27 cellular contexts compared by ENCODE assay signal in the genomic region with DNA sequence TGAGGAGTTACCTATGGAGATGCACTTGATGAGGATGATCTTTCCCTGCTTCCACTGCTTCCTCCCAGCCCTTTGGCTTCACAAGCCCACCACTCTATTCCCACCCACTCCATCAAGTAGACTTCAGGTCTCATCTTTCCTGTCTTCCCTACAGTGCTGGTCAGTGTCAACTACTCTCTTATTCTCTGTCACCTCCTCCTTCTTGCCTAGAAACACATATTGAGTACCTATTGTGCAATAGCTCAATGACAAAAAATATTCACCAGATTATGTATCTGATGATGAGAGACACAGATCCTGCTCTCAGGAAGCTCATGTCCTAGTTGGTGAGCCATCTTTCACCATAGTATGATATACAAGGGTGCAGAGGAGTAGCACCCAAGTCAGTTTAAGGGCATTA.
DNase-seq lines count a peak whose midpoint lies in the region; ATAC-seq, FAIRE-seq and TF ChIP-seq lines count a peak whose summit lies in the region.
"Had no signal": no experiment of that assay in that cellular context is flagged by ENCODE, and none has a peak within 500 bp of the region (broad histone marks: within the 10 kb centered on the region; RNA-seq: fewer than 3 reads in every experiment).

No MANE protein-coding gene starts in this region.

- H3K4me3 ChIP-seq in A549: no peak overlapping the region
- H3K4me3 ChIP-seq in IMR-90 (ENCODE audit: insufficient read depth, low read depth, low read length): no peak overlapping the region
- H3K4me3 ChIP-seq in coronary artery: no peak overlapping the region
- H3K4me3 ChIP-seq in osteoblast (ENCODE audit: insufficient read depth, low read length): no peak overlapping the region
- no peak overlapping the region for H3K4me3 ChIP-seq in CD8-positive, alpha-beta memory T cell (ENCODE audit: low read length)
- H3K4me3 ChIP-seq: BLaER1 treated with 17β-estradiol and CSF1 and Interleukin-3, amounts not matched to agents 10 nM and 100 nM; GM12878 had no signal

- TF ChIP-seq RAD21 in A549 (conservative IDR thresholded peaks at IDR 0.05 in 1 of 2, IDR thresholded peaks at IDR 0.05 in 1 of 2) (no peak), IMR-90 (IDR thresholded peaks at IDR 0.05; ENCODE audit: low read length) (no peak)

- POLR2A ChIA-PET in A549 (lab: Yijun Ruan, JAX) (no interaction called here), IMR-90 (lab: Charles Lee; ENCODE audit: unreplicated experiment) (no interaction called here)
- POLR2A ChIA-PET in CD8-positive, alpha-beta memory T cell (lab: Charles Lee): no interaction called here

- H3K23ac ChIP-seq in IMR-90 (ENCODE audit: low read depth, low read length): no peak overlapping the region

- H3K36me3 ChIP-seq in IMR-90 (ENCODE audit: control insufficient read depth, insufficient read depth, low read length) (no peaks in the 10 kb centered on the region), osteoblast (ENCODE audit: insufficient read depth, low read length) (no peaks in the 10 kb centered on the region)
- H3K36me3 ChIP-seq in CD8-positive, alpha-beta memory T cell (ENCODE audit: insufficient read depth, low read length): no peaks in the 10 kb centered on the region
- H3K36me3 ChIP-seq: BLaER1 treated with 17β-estradiol and CSF1 and Interleukin-3, amounts not matched to agents 10 nM and 100 nM had no signal

- H2AK9ac ChIP-seq in IMR-90 (replicated peaks; ENCODE audit: low read depth, low read length, poor library complexity): no peak overlapping the region

- no peak overlapping the region for H3K56ac ChIP-seq in IMR-90 (ENCODE audit: extremely low read depth, insufficient read depth, low read length)

- in situ Hi-C loops in IMR-90 (cut with MboI; ENCODE audit: low sequenced_read_pairs): no loop called here

- DNase-seq in A549 (ENCODE audit: low read depth in 1 of 2, low spot score in 1 of 2): no peak
- no peak for DNase-seq in IMR-90
- DNase-seq in coronary artery (ENCODE audit: low spot score): peak; percentile 8
- peak; percentile 50 for DNase-seq in osteoblast (ENCODE audit: insufficient read length, low spot score, missing footprints)
- no peak for DNase-seq in CD8-positive, alpha-beta memory T cell
- DNase-seq: 8988T; AML-193; CD4-positive, alpha-beta T cell; CD8-positive, alpha-beta T cell; COR-L47; DMS 273 treated with DMSO at 0.1 percent for 48 hours; DMS153; DMS53; DMS79; DND-41; EL; GDM1 had no signal

- no peak overlapping the region for H3K27ac ChIP-seq in A549
- no peak overlapping the region for H3K27ac ChIP-seq in IMR-90 (ENCODE audit: insufficient read depth, low read length)
- no peak overlapping the region for H3K27ac ChIP-seq in coronary artery
- no peak overlapping the region for H3K27ac ChIP-seq in osteoblast (ENCODE audit: low read depth, low read length)
- H3K27ac ChIP-seq in CD8-positive, alpha-beta memory T cell (ENCODE audit: low read depth, low read length): no peak overlapping the region
- H3K27ac ChIP-seq: BLaER1 treated with 17β-estradiol and CSF1 and Interleukin-3, amounts not matched to agents 10 nM and 100 nM; C4-2B had no signal

- no peak for TF ChIP-seq CTCF in A549 (IDR thresholded peaks at IDR 0.05)
- TF ChIP-seq CTCF in IMR-90 (conservative IDR thresholded peaks at IDR 0.05; ENCODE audit: low read depth, low read length): no peak
- TF ChIP-seq CTCF in coronary artery (IDR thresholded peaks at IDR 0.05): no peak
- TF ChIP-seq CTCF in osteoblast (IDR thresholded peaks at IDR 0.05; ENCODE audit: extremely low read depth, low read depth, low read length): no peak

- H3K18ac ChIP-seq in IMR-90 (ENCODE audit: low read depth, low read length): no peak overlapping the region

- H3K9me3 Mint-ChIP-seq in CD8-positive, alpha-beta memory T cell: peaks cover 0 to 7% (median 0%) of the 10 kb centered on the region in 5 donors
- H3K9me3 Mint-ChIP-seq: CD4-positive, alpha-beta T cell; CD8-positive, alpha-beta T cell had no signal

- no peaks in the 10 kb centered on the region for H3K9me1 ChIP-seq in IMR-90 (ENCODE audit: insufficient read depth, low read length)

- ATAC-seq in A549: no peak
- no peak for ATAC-seq in IMR-90 (ENCODE audit: low read depth)
- ATAC-seq in HG03442 (IDR thresholded peaks at IDR 0.05; ENCODE audit: unreplicated experiment): no peak
- no peak for ATAC-seq in GM18907 (IDR thresholded peaks at IDR 0.05; ENCODE audit: unreplicated experiment)
- ATAC-seq: CD8-positive, alpha-beta T cell; GM12878 had no signal

- H4K91ac ChIP-seq in IMR-90 (ENCODE audit: insufficient read depth, low read depth, low read length): no peak overlapping the region

- H3K4me1 ChIP-seq in A549 (no peaks in the 10 kb centered on the region), IMR-90 (ENCODE audit: control insufficient read depth, insufficient read depth, low read length) (no peaks in the 10 kb centered on the region), osteoblast (ENCODE audit: insufficient read depth, low read length) (no peaks in the 10 kb centered on the region)
- no peaks in the 10 kb centered on the region for H3K4me1 ChIP-seq in CD8-positive, alpha-beta memory T cell (ENCODE audit: insufficient read depth, low read length)

- H2AK5ac ChIP-seq in IMR-90 (ENCODE audit: low read depth, low read length): no peak overlapping the region

- H3K4me2 ChIP-seq in A549: no peak overlapping the region
- H3K4me2 ChIP-seq in IMR-90 (ENCODE audit: low read depth, low read length): no peak overlapping the region
- no peak overlapping the region for H3K4me2 ChIP-seq in osteoblast (ENCODE audit: insufficient read depth, low read length)

- no peak overlapping the region for H2BK20ac ChIP-seq in IMR-90 (ENCODE audit: low read depth, low read length)

- H3K36me3 Mint-ChIP-seq in CD8-positive, alpha-beta memory T cell: no peaks in the 10 kb centered on the region
- H3K36me3 Mint-ChIP-seq: CD8-positive, alpha-beta T cell had no signal

- no peak overlapping the region for H2AFZ ChIP-seq in IMR-90 (replicated peaks; ENCODE audit: low read length, poor library complexity)
- H2AFZ ChIP-seq in osteoblast (ENCODE audit: low read length): no peak overlapping the region

- H3K14ac ChIP-seq in IMR-90 (replicated peaks; ENCODE audit: low read depth, low read length): no peak overlapping the region

- no peaks in the 10 kb centered on the region for H3K79me2 ChIP-seq in osteoblast (ENCODE audit: insufficient read depth, low read length)

- no peak for TF ChIP-seq EP300 in A549 (IDR thresholded peaks at IDR 0.05)

- H3K27me3 ChIP-seq in IMR-90 (ENCODE audit: control insufficient read depth, insufficient read depth, low read length) (no peaks in the 10 kb centered on the region; the same call in none of the 2 replicates), osteoblast (ENCODE audit: insufficient read depth, low read length) (peaks cover 37% of the 10 kb centered on the region)
- H3K27me3 ChIP-seq in CD8-positive, alpha-beta memory T cell (ENCODE audit: insufficient read depth, low read length, poor library complexity, severe bottlenecking): peaks cover 4% of the 10 kb centered on the region
- H3K27me3 ChIP-seq: BLaER1 treated with 17β-estradiol and CSF1 and Interleukin-3, amounts not matched to agents 10 nM and 100 nM had no signal

- no peak overlapping the region for H4K8ac ChIP-seq in IMR-90 (ENCODE audit: low read depth in 2 of 2, low read length in 2 of 2)

- CTCF ChIA-PET in A549 (lab: Yijun Ruan, JAX) (interaction anchor here (0.9 to 9.8 kb wide), 3 partner anchors 12 to 425 kb away, joined by 3 to 199 read pairs (median 3); no protein-coding TSS in a partner anchor), IMR-90 (lab: Yijun Ruan, JAX) (interaction anchor here (1.0 kb wide), 1 partner anchor 19 kb away, joined by 3 read pairs; no protein-coding TSS in a partner anchor)
- CTCF ChIA-PET in CD8-positive, alpha-beta memory T cell (lab: Charles Lee): interaction anchor here (0.6 kb wide), 1 partner anchor 19 kb away, joined by 3 read pairs; no protein-coding TSS in a partner anchor

- H2BK15ac ChIP-seq in IMR-90 (ENCODE audit: low read depth, low read length): no peak overlapping the region

- no peaks in the 10 kb centered on the region for H3K79me1 ChIP-seq in IMR-90 (ENCODE audit: low read depth in 1 of 2, low read length in 2 of 2)

- H3K4ac ChIP-seq in IMR-90 (ENCODE audit: low read depth, low read length): no peak overlapping the region

- H2BK5ac ChIP-seq in IMR-90 (ENCODE audit: low read depth, low read length, poor library complexity, severe bottlenecking): no peak overlapping the region

- H3K9ac ChIP-seq in IMR-90 (ENCODE audit: low read depth, low read length): no peak overlapping the region
- H3K9ac ChIP-seq: BLaER1 treated with 17β-estradiol and CSF1 and Interleukin-3, amounts not matched to agents 10 nM and 100 nM had no signal

- intact Hi-C loops in IMR-90 (cut with micrococcal nuclease): no loop called here

- TF ChIP-seq POLR2A in A549 (IDR thresholded peaks at IDR 0.05; ENCODE audit: low read length) (no peak), IMR-90 (IDR thresholded peaks at IDR 0.05; ENCODE audit: low read depth, low read length) (no peak)

- no peak overlapping the region for H3K4me3 Mint-ChIP-seq in CD8-positive, alpha-beta memory T cell
- H3K4me3 Mint-ChIP-seq: B cell; CD4-positive, alpha-beta T cell; CD8-positive, alpha-beta T cell had no signal

- H3K9me3 ChIP-seq in A549 (no peaks in the 10 kb centered on the region), IMR-90 (ENCODE audit: control insufficient read depth, insufficient read depth, low read length) (no peaks in the 10 kb centered on the region), osteoblast (ENCODE audit: low read depth, low read length) (no peaks in the 10 kb centered on the region)
- no peaks in the 10 kb centered on the region for H3K9me3 ChIP-seq in CD8-positive, alpha-beta memory T cell (ENCODE audit: low read length)

- dilution Hi-C loops in IMR-90 (cut with HindIII; ENCODE audit: low sequenced_read_pairs, unreplicated experiment): no loop called here

- H3K4me1 Mint-ChIP-seq in CD8-positive, alpha-beta memory T cell: peaks cover 0 to 4% (median 0%) of the 10 kb centered on the region in 3 donors

- H4K5ac ChIP-seq in IMR-90 (ENCODE audit: low read depth, low read length): no peak overlapping the region

- peaks cover 26 to 69% of the 10 kb centered on the region in 2 donors for H3K27me3 Mint-ChIP-seq in CD8-positive, alpha-beta memory T cell

- no peak overlapping the region for H3K27ac Mint-ChIP-seq in CD8-positive, alpha-beta memory T cell
- H3K27ac Mint-ChIP-seq: B cell; CD4-positive, alpha-beta T cell; CD8-positive, alpha-beta T cell had no signal

- FAIRE-seq in A549 (lab: Jason Lieb, UNC): no peak
- FAIRE-seq: A204.1, GM12878, GM12892, GM18507, GM19239 had no signal

- H4K20me1 ChIP-seq in IMR-90 (ENCODE audit: insufficient read depth, low read length): no peaks in the 10 kb centered on the region
- H4K20me1 ChIP-seq in osteoblast (ENCODE audit: insufficient read depth, low read length): no peaks in the 10 kb centered on the region
- H4K20me1 ChIP-seq: BLaER1 treated with 17β-estradiol and CSF1 and Interleukin-3, amounts not matched to agents 10 nM and 100 nM had no signal

- no TSS peak for BruUV-seq in IMR-90 (replicated peaks; lab: Mats Ljungman, UMichigan)

- H2BK120ac ChIP-seq in IMR-90 (ENCODE audit: low read depth, low read length): no peak overlapping the region

TF ChIP-seq in A549, 52 proteins besides CTCF, POLR2A, EP300 and RAD21 (continues in another document):
- TF ChIP-seq CHD4 (IDR thresholded peaks at IDR 0.05; ENCODE audit: borderline replicate concordance): no peak

TF ChIP-seq in IMR-90, 13 proteins besides CTCF, POLR2A, EP300 and RAD21:
- no peak for TF ChIP-seq MAFK (IDR thresholded peaks at IDR 0.05; ENCODE audit: low read depth, low read length)
- TF ChIP-seq CEBPB (IDR thresholded peaks at IDR 0.05; ENCODE audit: low read depth, low read length): peak; percentile 84
TF ChIP-seq in IMR-90: peak in this region for 1.

Comparison
In these comparisons a context has a peak if more than half of its experiments do, and no peak if none do; other contexts are left out.
1. DNase-seq: peak in coronary artery (single experiment) and osteoblast (single experiment); none in A549 (0 of 2), IMR-90 (single experiment) and CD8-positive, alpha-beta memory T cell (0 of 5).